Comparison of ENCODE assay signal across 19 cellular contexts in the genomic region with DNA sequence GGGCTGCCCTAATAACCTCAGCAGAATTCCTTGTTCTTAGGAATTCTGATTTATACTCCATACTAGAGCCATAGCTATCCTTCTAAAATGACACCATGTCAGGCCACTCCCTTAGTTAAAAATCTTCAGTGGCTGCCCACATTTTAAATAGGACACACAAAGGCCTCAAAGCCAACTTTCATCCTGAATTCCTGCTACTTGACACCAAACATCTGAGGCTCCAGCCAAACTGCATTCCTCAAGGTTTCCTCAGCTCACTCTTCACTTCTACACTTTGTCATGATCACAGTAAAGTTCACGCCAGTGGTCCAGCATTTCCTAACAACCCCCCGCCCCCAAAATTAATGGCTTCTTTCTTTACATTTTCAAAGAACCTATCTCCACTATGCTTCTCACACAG.
DNase-seq lines count a peak whose midpoint lies in the region; ATAC-seq and TF ChIP-seq lines count a peak whose summit lies in the region.
"Had no signal": no experiment of that assay in that cellular context is flagged by ENCODE, and none has a peak within 500 bp of the region (broad histone marks: within the 10 kb centered on the region; RNA-seq: fewer than 3 reads in every experiment).

No MANE protein-coding gene starts in this region.

- H4K20me1 ChIP-seq in PC-9 (ENCODE audit: insufficient read depth) (no peaks in the 10 kb centered on the region), hepatocyte (ENCODE audit: insufficient read depth, poor library complexity, severe bottlenecking) (no peaks in the 10 kb centered on the region)

- 100% methylated on average over 2 of the region's 2 CpGs for WGBS in hepatocyte (ENCODE audit: low lambda C conversion rate, missing lambda C conversion rate)

- H3K9me2 ChIP-seq in PC-9 (ENCODE audit: insufficient read depth) (no peaks in the 10 kb centered on the region), hepatocyte (replicated peaks; ENCODE audit: insufficient read depth) (no peaks in the 10 kb centered on the region)

- intact Hi-C loops in PC-9 (cut with micrococcal nuclease; ENCODE audit: unreplicated experiment) (no loop called here), left lung (cut with DNase I) (no loop called here)

- ATAC-seq in omental fat pad (ENCODE audit: low FRiP score) (peak; percentile 15), HG03196 (IDR thresholded peaks at IDR 0.05; ENCODE audit: unreplicated experiment) (no peak), left lung (no peak)
- ATAC-seq: left cardiac atrium had no signal

- H3K36me3 ChIP-seq in PC-9 (ENCODE audit: low read depth) (peaks cover 3% of the 10 kb centered on the region; the same call in 1 of the 2 replicates), hepatocyte (replicated peaks; ENCODE audit: insufficient read depth, low read depth) (no peaks in the 10 kb centered on the region), left lung (peaks cover 0 to 8% of the 10 kb centered on the region in 2 donors)
- H3K36me3 ChIP-seq: MG63 had no signal

- H3K4me3 ChIP-seq in PC-9 = no peak overlapping the region
- H3K4me3 ChIP-seq in hepatocyte = no peak overlapping the region
- no peak overlapping the region for H3K4me3 ChIP-seq in left lung
- H3K4me3 ChIP-seq: MG63, neural progenitor cell, suprapubic skin had no signal

- BruUV-seq in PC-9 (replicated peaks; lab: Mats Ljungman, UMichigan) = no TSS peak

- peaks cover 3% of the 10 kb centered on the region; the same call in 1 of the 2 replicates for H3F3A ChIP-seq in PC-9 (ENCODE audit: insufficient read depth, low read depth)

- H2AFZ ChIP-seq in PC-9 (no peak overlapping the region), hepatocyte (no peak overlapping the region)
- H2AFZ ChIP-seq: neural progenitor cell had no signal

- DNase-seq in EH (ENCODE audit: low read depth) = peak; percentile 70
- DNase-seq in PC-9 = peak; percentile 11 to 42
- peak; percentile 36 for DNase-seq in fibroblast of gingiva (ENCODE audit: low read depth)
- DNase-seq in omental fat pad (ENCODE audit: low spot score) = no peak
- no peak for DNase-seq in hepatocyte (ENCODE audit: low spot score)
- DNase-seq in left lung = no peak
- DNase-seq in NCI-H345 treated with DMSO at 0.1 percent for 48 hours (lab: John Stamatoyannopoulos, UW; ENCODE audit: unreplicated experiment) = no peak
- DNase-seq: activated CD4-positive, alpha-beta T cell treated with anti-CD3 and anti-CD28 coated beads, Interleukin-2, amount 50 U/mL, for 1 hour; activated gamma-delta T cell treated with Interleukin-2 at 50 U/mL for 16 hours; H7; left cardiac atrium; MG63; NCI-H1436; NCI-H2171; NCI-H748 treated with DMSO at 0.1 percent for 48 hours; OCI-M1 had no signal

- H3K9me3 ChIP-seq in PC-9 (ENCODE audit: insufficient read depth, low read depth) (no peaks in the 10 kb centered on the region), hepatocyte (ENCODE audit: low read depth) (no peaks in the 10 kb centered on the region), left lung (no peaks in the 10 kb centered on the region)
- H3K9me3 ChIP-seq: MG63, suprapubic skin had no signal

- peaks cover 4% of the 10 kb centered on the region; the same call in 1 of the 2 replicates for H3K4me1 ChIP-seq in PC-9 (replicated peaks; ENCODE audit: insufficient read depth)
- H3K4me1 ChIP-seq in hepatocyte (ENCODE audit: insufficient read depth) = no peaks in the 10 kb centered on the region
- no peaks in the 10 kb centered on the region for H3K4me1 ChIP-seq in left lung
- H3K4me1 ChIP-seq: neural progenitor cell, suprapubic skin had no signal

- TF ChIP-seq CTCF in PC-9 (conservative IDR thresholded peaks at IDR 0.05) (no peak), omental fat pad (IDR thresholded peaks at IDR 0.05) (no peak), hepatocyte (IDR thresholded peaks at IDR 0.05; ENCODE audit: poor library complexity) (no peak), left lung (IDR thresholded peaks at IDR 0.05) (no peak)

- no peak overlapping the region for H3K4me2 ChIP-seq in PC-9
- no peak overlapping the region for H3K4me2 ChIP-seq in hepatocyte
- H3K4me2 ChIP-seq: neural progenitor cell had no signal

- POLR2A ChIA-PET in PC-9 (lab: Charles Lee; ENCODE audit: unreplicated experiment) = no interaction called here

- no peak overlapping the region for H3K27ac ChIP-seq in PC-9
- H3K27ac ChIP-seq in hepatocyte = no peak overlapping the region
- H3K27ac ChIP-seq in left lung = no peak overlapping the region
- H3K27ac ChIP-seq: neural progenitor cell, suprapubic skin had no signal

- CTCF ChIA-PET in PC-9 (lab: Charles Lee) = no interaction called here

- H3K27me3 ChIP-seq in PC-9 (ENCODE audit: insufficient read depth, low read depth) = no peaks in the 10 kb centered on the region
- H3K27me3 ChIP-seq in hepatocyte = no peaks in the 10 kb centered on the region
- no peaks in the 10 kb centered on the region for H3K27me3 ChIP-seq in left lung
- H3K27me3 ChIP-seq: MG63, neural progenitor cell, suprapubic skin had no signal

- H3K79me2 ChIP-seq in PC-9 (ENCODE audit: low read depth) = no peaks in the 10 kb centered on the region
- no peaks in the 10 kb centered on the region for H3K79me2 ChIP-seq in hepatocyte

Comparison
In these comparisons a context has a peak if more than half of its experiments do, and no peak if none do; other contexts are left out.
1. DNase-seq: peak in EH (single experiment), PC-9 (2 of 2) and fibroblast of gingiva (single experiment); none in omental fat pad (single experiment), hepatocyte (single experiment), left lung (0 of 2) and NCI-H345 treated with DMSO at 0.1 percent for 48 hours (single experiment).